In the genomic region with DNA sequence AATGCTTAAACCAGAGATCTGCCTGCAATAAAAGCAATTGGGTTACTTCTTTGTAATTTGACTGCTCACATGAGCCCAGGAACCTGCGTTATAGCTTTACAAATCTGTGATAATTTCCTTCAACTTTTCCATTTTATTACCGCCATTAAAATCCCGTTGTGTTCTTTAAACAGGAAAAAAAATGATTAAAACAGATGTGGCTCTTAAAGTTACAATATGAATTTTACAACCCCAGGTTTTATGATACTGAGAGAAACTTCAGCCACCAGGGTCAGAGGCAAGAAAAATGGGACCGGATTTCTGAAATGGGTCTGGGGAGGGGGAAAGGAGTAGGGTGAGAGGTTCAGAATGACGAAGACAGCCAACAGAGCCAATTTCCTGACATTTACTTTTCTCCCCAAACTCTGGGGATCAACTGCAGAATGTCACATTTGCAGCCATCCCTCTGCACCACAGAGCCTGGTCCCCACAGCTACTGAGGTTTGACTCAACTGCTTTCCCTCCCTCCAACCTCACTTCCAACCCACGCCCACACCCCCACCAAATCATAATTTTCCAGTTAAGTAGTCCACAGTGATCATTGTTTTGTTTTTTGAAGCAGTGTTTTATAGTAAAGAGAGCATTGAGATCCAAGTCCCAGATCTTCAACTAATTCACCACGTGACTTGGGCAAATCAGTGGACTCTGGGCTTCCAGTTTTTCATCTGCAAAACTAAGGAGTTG, we compare ENCODE assay signal across 15 cellular contexts.
A peak's percentile ranks its signal among the peaks of the same experiment; 100 is the strongest.
DNase-seq lines count a peak whose midpoint lies in the region; TF ChIP-seq lines count a peak whose summit lies in the region.
"Had no signal": no experiment of that assay in that cellular context is flagged by ENCODE, and none has a peak within 500 bp of the region (broad histone marks: within the 10 kb centered on the region; RNA-seq: fewer than 3 reads in every experiment).

No MANE protein-coding gene starts in this region.

- no peaks in the 10 kb centered on the region for H3F3A ChIP-seq in GM23248 (ENCODE audit: insufficient read depth)

- no peak overlapping the region for H3K27ac ChIP-seq in GM23248
- H3K27ac ChIP-seq in colonic mucosa: peak overlapping the region; percentile 31
- no peak overlapping the region for H3K27ac ChIP-seq in trophoblast cell (ENCODE audit: low read depth, low read length)

- no peaks in the 10 kb centered on the region for H3K9me2 ChIP-seq in GM23248 (ENCODE audit: insufficient read depth)

- peak overlapping the region; percentile 30 for H2AK5ac ChIP-seq in trophoblast cell (ENCODE audit: low read length)

- 32 to 41% methylated on average over 7 of the region's 7 CpGs for WGBS in GM23248 (ENCODE audit: low coverage in 1 of 2, low lambda C conversion rate in 2 of 2, missing lambda C conversion rate in 2 of 2), 2 experiments
- 100% methylated on average over 1 of the region's 7 CpGs for WGBS in trophoblast cell (ENCODE audit: extremely low coverage, insufficient coverage, insufficient read length)

- peak overlapping the region; percentile 39 for H3K14ac ChIP-seq in trophoblast cell (ENCODE audit: low read length)

- DNase-seq in GM23248: peak; percentile 5
- no peak for DNase-seq in colonic mucosa
- no peak for DNase-seq in mesothelial cell of epicardium (ENCODE audit: low spot score in 2 of 2, unreplicated experiment in 2 of 2)
- no peak for DNase-seq in trophoblast cell
- DNase-seq in NCI-H446 treated with DMSO at 0.1 percent for 48 hours (lab: John Stamatoyannopoulos, UW): no peak
- DNase-seq in amniotic stem cell (lab: John Stamatoyannopoulos, UW): no peak
- DNase-seq in activated effector memory CD4-positive, alpha-beta T cell treated with Interleukin-2 at 50 U/mL for 16 hours: no peak
- DNase-seq in activated CD4-positive, alpha-beta T cell treated with anti-CD3 and anti-CD28 coated beads for 48 hours: no peak
- DNase-seq: C1 segment of cervical spinal cord; Calu3; CD4-positive, alpha-beta T cell; DMS 273 treated with DMSO at 0.1 percent for 48 hours; HCEC 1CT had no signal

- peak overlapping the region; percentile 4 for H2BK5ac ChIP-seq in trophoblast cell (ENCODE audit: low read depth, low read length, poor library complexity)

- peak overlapping the region; percentile 32 for H3K27ac Mint-ChIP-seq in mesothelial cell of epicardium
- H3K27ac Mint-ChIP-seq: B cell; CD4-positive, alpha-beta T cell had no signal

- H3K36me3 Mint-ChIP-seq in mesothelial cell of epicardium: no peaks in the 10 kb centered on the region

- H3K27me3 ChIP-seq in GM23248 (replicated peaks; ENCODE audit: insufficient read depth) (peaks cover 13% of the 10 kb centered on the region), colonic mucosa (no peaks in the 10 kb centered on the region), trophoblast cell (ENCODE audit: insufficient read depth, low read length) (no peaks in the 10 kb centered on the region)

- no peak overlapping the region for H3K9ac ChIP-seq in GM23248
- peak overlapping the region in 1 of 2 donors; percentile 3 for H3K9ac ChIP-seq in colonic mucosa (ENCODE audit: low read depth in 2 of 2, low read length in 2 of 2)
- H3K9ac ChIP-seq in trophoblast cell (ENCODE audit: low read length): no peak overlapping the region

- peak overlapping the region; percentile 29 for H3K18ac ChIP-seq in trophoblast cell (ENCODE audit: low read length)

- intact Hi-C loops in colonic mucosa (cut with DNase I): no loop called here

- H3K9me3 ChIP-seq in GM23248 (ENCODE audit: low read depth) (no peaks in the 10 kb centered on the region), colonic mucosa (no peaks in the 10 kb centered on the region), trophoblast cell (ENCODE audit: insufficient read depth, low read depth, low read length) (no peaks in the 10 kb centered on the region)

- H3K4me3 ChIP-seq in GM23248 (no peak overlapping the region), colonic mucosa (no peak overlapping the region), trophoblast cell (ENCODE audit: low read depth, low read length) (no peak overlapping the region)
- H3K4me3 ChIP-seq: GM12878 had no signal

- H2BK12ac ChIP-seq in trophoblast cell (ENCODE audit: low read length): peak overlapping the region; percentile 94

- H3K4me1 ChIP-seq in GM23248 (ENCODE audit: insufficient read depth) (peaks cover 15% of the 10 kb centered on the region), colonic mucosa (no peaks in the 10 kb centered on the region), trophoblast cell (ENCODE audit: control insufficient read depth in 1 of 2, insufficient read depth in 2 of 2, low read length in 2 of 2) (peaks cover 7 to 17% of the 10 kb centered on the region in 2 experiments)

- no peak for TF ChIP-seq CTCF in colonic mucosa (IDR thresholded peaks at IDR 0.05)
- no peak for TF ChIP-seq CTCF in mesothelial cell of epicardium (IDR thresholded peaks at IDR 0.05; ENCODE audit: unreplicated experiment)

- H3K9me3 Mint-ChIP-seq in mesothelial cell of epicardium: no peaks in the 10 kb centered on the region
- H3K9me3 Mint-ChIP-seq: CD4-positive, alpha-beta T cell had no signal

- peak overlapping the region; percentile 26 for H4K91ac ChIP-seq in trophoblast cell (ENCODE audit: low read depth, low read length)

- H3K4me2 ChIP-seq in GM23248 (ENCODE audit: unreplicated experiment) (no peak overlapping the region), trophoblast cell (ENCODE audit: low read length) (no peak overlapping the region)

- no peaks in the 10 kb centered on the region for H3K79me2 ChIP-seq in GM23248 (ENCODE audit: insufficient read depth)
- H3K79me2 ChIP-seq in trophoblast cell (ENCODE audit: control insufficient read depth, insufficient read depth, low read length, poor library complexity): peaks cover 3% of the 10 kb centered on the region

- H3K4me1 Mint-ChIP-seq in mesothelial cell of epicardium: peaks cover 21% of the 10 kb centered on the region
- H3K4me1 Mint-ChIP-seq: B cell had no signal

- H3K4me3 Mint-ChIP-seq in mesothelial cell of epicardium: no peak overlapping the region
- H3K4me3 Mint-ChIP-seq: B cell; CD4-positive, alpha-beta T cell had no signal

- H4K20me1 ChIP-seq in GM23248 (ENCODE audit: insufficient read depth): no peaks in the 10 kb centered on the region

- H3K4ac ChIP-seq in trophoblast cell (ENCODE audit: low read depth, low read length): no peak overlapping the region

- in situ Hi-C loops in GM23248 (cut with MboI): no loop called here

- peaks cover 19% of the 10 kb centered on the region for H3K79me1 ChIP-seq in trophoblast cell (ENCODE audit: low read length)

- peaks cover 1% of the 10 kb centered on the region for H3K27me3 Mint-ChIP-seq in mesothelial cell of epicardium (ENCODE audit: low read depth)

- no peak overlapping the region for H4K12ac ChIP-seq in trophoblast cell (ENCODE audit: low read depth, low read length)

- H3K23ac ChIP-seq in trophoblast cell (ENCODE audit: low read length): no peak overlapping the region

- peak overlapping the region; percentile 15 for H2BK120ac ChIP-seq in trophoblast cell (ENCODE audit: insufficient read depth, low read length, poor library complexity)

- no peak overlapping the region for H4K8ac ChIP-seq in trophoblast cell (ENCODE audit: low read depth, low read length)

- H3K36me3 ChIP-seq in GM23248 (ENCODE audit: low read depth): no peaks in the 10 kb centered on the region
- H3K36me3 ChIP-seq in colonic mucosa: no peaks in the 10 kb centered on the region
- no peaks in the 10 kb centered on the region for H3K36me3 ChIP-seq in trophoblast cell (ENCODE audit: control insufficient read depth in 1 of 2, insufficient read depth in 2 of 2, low read length in 2 of 2)

- H2AFZ ChIP-seq in GM23248 (no peak overlapping the region), trophoblast cell (ENCODE audit: insufficient read depth, low read length, poor library complexity) (no peak overlapping the region)
